In genomic region chr6:25962368-25963127, GRCh38 we compare ENCODE assay signal across 8 cellular contexts. TPM values are rescaled to one million over a fixed set of nuclear protein-coding genes. Genes with fewer than 3 reads are reported as not detected.
DNase-seq lines count a peak whose midpoint lies in the region; ATAC-seq and TF ChIP-seq lines count a peak whose summit lies in the region.

TSS of gene TRIM38 (plus strand) at chr6:25962802. CDS start at chr6:25966523, 3,721 bp downstream.

- CTCF ChIA-PET in WTC11 (lab: Charles Lee): interaction anchor here (1.0 to 1.3 kb wide), 3 partner anchors 10 to 81 kb away, joined by 3 to 6 read pairs (median 4); no protein-coding TSS in a partner anchor

- H3K9me3 Mint-ChIP-seq in WTC11: peaks cover 37% of the 10 kb centered on the region
- no peaks in the 10 kb centered on the region for H3K9me3 Mint-ChIP-seq in central memory CD8-positive, alpha-beta T cell

- peak; percentile 84 for DNase-seq in GM04504 (ENCODE audit: low read depth)
- peak; percentile 33 for DNase-seq in GOT3 (lab: John Stamatoyannopoulos, UW)
- DNase-seq in LHCN-M2 (ENCODE audit: low read depth): peak; percentile 96
- DNase-seq in WTC11 (ENCODE audit: low spot score): no peak
- DNase-seq in central memory CD8-positive, alpha-beta T cell (ENCODE audit: low spot score in 2 of 2): peak; percentile 40 to 77
- DNase-seq in left colon: peak; percentile 80 to 86
- peak; percentile 81 for DNase-seq in stimulated activated CD4-positive, alpha-beta T cell treated with anti-CD3 and anti-CD28 coated beads, Interleukin-4, amount 100 ng/mL, for 24 hours
- no peak for DNase-seq in NCI-H2227 treated with DMSO at 0.1 percent for 48 hours (lab: John Stamatoyannopoulos, UW)

- peaks cover 61% of the 10 kb centered on the region for H3K27me3 Mint-ChIP-seq in WTC11 (ENCODE audit: low read depth)
- H3K27me3 Mint-ChIP-seq in central memory CD8-positive, alpha-beta T cell: no peaks in the 10 kb centered on the region

- H3K4me3 Mint-ChIP-seq in WTC11: peak within 1 kb of the TSS; percentile 74
- H3K4me3 Mint-ChIP-seq in central memory CD8-positive, alpha-beta T cell: peak within 1 kb of the TSS; percentile 87

- TF ChIP-seq CTCF in WTC11 (IDR thresholded peaks at IDR 0.05): no peak

- intact Hi-C loops in left colon (cut with DNase I, micrococcal nuclease): no loop called here

- H3K36me3 Mint-ChIP-seq in WTC11: peaks cover 40% of the 10 kb centered on the region
- peaks cover 39% of the 10 kb centered on the region for H3K36me3 Mint-ChIP-seq in central memory CD8-positive, alpha-beta T cell (ENCODE audit: insufficient read depth)

- POLR2A ChIA-PET in WTC11 (lab: Charles Lee): no interaction called here

- H3K27ac Mint-ChIP-seq in WTC11: peak within 1 kb of the TSS; percentile 93
- H3K27ac Mint-ChIP-seq in central memory CD8-positive, alpha-beta T cell (ENCODE audit: low read depth): peak within 1 kb of the TSS; percentile 93

- ATAC-seq in WTC11: peak; percentile 24; the same call in 1 of the 2 replicates
- ATAC-seq in central memory CD8-positive, alpha-beta T cell (replicated peaks; ENCODE audit: extremely low read depth, poor library complexity, severe bottlenecking): peak; percentile 95
- peak; percentile 92 for ATAC-seq in left colon

- peaks cover 55% of the 10 kb centered on the region for H3K4me1 Mint-ChIP-seq in WTC11
- peaks cover 90% of the 10 kb centered on the region for H3K4me1 Mint-ChIP-seq in central memory CD8-positive, alpha-beta T cell

TF ChIP-seq in WTC11, 78 proteins besides CTCF, POLR2A, EP300 and RAD21:
- TF ChIP-seq ZNF281 (CRISPR knock-in tag; IDR thresholded peaks at IDR 0.05) (no peak), ZMAT4 (CRISPR knock-in tag; IDR thresholded peaks at IDR 0.05) (no peak), FOXJ3 (CRISPR knock-in tag; IDR thresholded peaks at IDR 0.05; ENCODE audit: borderline replicate concordance) (no peak), ZNF416 (CRISPR knock-in tag; IDR thresholded peaks at IDR 0.05) (no peak), HMGA2 (CRISPR knock-in tag; IDR thresholded peaks at IDR 0.05) (no peak), E2F4 (CRISPR knock-in tag; IDR thresholded peaks at IDR 0.05; ENCODE audit: borderline replicate concordance, low read depth) (no peak)
TF ChIP-seq in WTC11: peak in this region for 0.

RNA-seq across cellular contexts. Expression of gene TRIM38, which starts in this region (rescaled TPM):
- total RNA-seq in LHCN-M2 (2014; rRNA removed): 9.4 and 12.5 TPM in 2 replicates
- polyA plus RNA-seq in LHCN-M2 (2012): 5.0 TPM
- total RNA-seq in WTC11 (2021): 1.0 to 1.6 TPM (median 1.1 TPM) in 3 replicates
- total RNA-seq in left colon: 10 to 100 TPM in 1 of 2 donors, 1 to 10 TPM in 1; 9.6 to 13.2 TPM

Comparison
In these comparisons a context has a peak if more than half of its experiments do, and no peak if none do; other contexts are left out.
1. DNase-seq: peak in GM04504 (single experiment), GOT3 (single experiment), LHCN-M2 (single experiment), central memory CD8-positive, alpha-beta T cell (2 of 2), left colon (2 of 2) and stimulated activated CD4-positive, alpha-beta T cell treated with anti-CD3 and anti-CD28 coated beads, Interleukin-4, amount 100 ng/mL, for 24 hours (single experiment); none in WTC11 (single experiment) and NCI-H2227 treated with DMSO at 0.1 percent for 48 hours (single experiment).
2. ATAC-seq: peak in every context shown above with its lines; median percentile 95 in central memory CD8-positive, alpha-beta T cell; 92 in left colon; 24 in WTC11.